20 cellular contexts compared by ENCODE assay signal in genomic region chr3:9201278-9201677, GRCh38. TPM values are rescaled to one million over a fixed set of nuclear protein-coding genes. Genes with fewer than 3 reads are reported as not detected.
DNase-seq lines count a peak whose midpoint lies in the region; ATAC-seq and TF ChIP-seq lines count a peak whose summit lies in the region.
"Had no signal": no experiment of that assay in that cellular context is flagged by ENCODE, and none has a peak within 500 bp of the region (broad histone marks: within the 10 kb centered on the region; RNA-seq: fewer than 3 reads in every experiment).

No MANE protein-coding gene starts in this region.

- peak overlapping the region; percentile 84 for H3K27ac Mint-ChIP-seq in neural crest cell (ENCODE audit: unreplicated experiment)
- H3K27ac Mint-ChIP-seq: activated CD8-positive, alpha-beta memory T cell treated with anti-CD3 and anti-CD28 coated beads, Interleukin-2, amount 10 ng/mL, durations not matched to agents 7 days and 5 days; T-helper 17 cell had no signal

- ATAC-seq in GM18519 (IDR thresholded peaks at IDR 0.05; ENCODE audit: low FRiP score, unreplicated experiment) (no peak), HG02981 (IDR thresholded peaks at IDR 0.05; ENCODE audit: unreplicated experiment) (no peak)
- ATAC-seq: activated CD8-positive, alpha-beta memory T cell treated with anti-CD3 and anti-CD28 coated beads, Interleukin-2, amount 10 ng/mL, durations not matched to agents 7 days and 5 days; body of pancreas; foreskin keratinocyte; HepG2; T-helper 17 cell had no signal

- no peaks in the 10 kb centered on the region for H3K36me3 Mint-ChIP-seq in neural crest cell (ENCODE audit: low read depth)
- H3K36me3 Mint-ChIP-seq: activated CD8-positive, alpha-beta memory T cell treated with anti-CD3 and anti-CD28 coated beads, Interleukin-2, amount 10 ng/mL, durations not matched to agents 7 days and 5 days had no signal

- no peaks in the 10 kb centered on the region for H3K9me3 Mint-ChIP-seq in neural crest cell

- H3K27me3 Mint-ChIP-seq in neural crest cell (ENCODE audit: low read depth), result no peaks in the 10 kb centered on the region
- H3K27me3 Mint-ChIP-seq: T-helper 17 cell had no signal

- peak; percentile 22 for DNase-seq in EH (ENCODE audit: low read depth)
- DNase-seq in NCI-H524 (lab: John Stamatoyannopoulos, UW), result peak; percentile 94 to 96
- peak; percentile 48 for DNase-seq in epidermal melanocyte (ENCODE audit: insufficient read length, low spot score)
- DNase-seq in neural crest cell (ENCODE audit: low read depth, low spot score), result no peak
- no peak for DNase-seq in GM19240 (ENCODE audit: insufficient read length, low spot score)
- no peak for DNase-seq in GM13977 (ENCODE audit: low spot score)
- DNase-seq: activated CD4-positive, CD25-positive, alpha-beta regulatory T cell; activated CD8-positive, alpha-beta memory T cell treated with anti-CD3 and anti-CD28 coated beads, Interleukin-2, amount 10 ng/mL, durations not matched to agents 7 days and 5 days; activated naive CD4-positive, alpha-beta T cell treated with Interleukin-2 at 50 U/mL for 16 hours; body of pancreas; DMS53; foreskin keratinocyte; left ventricle myocardium inferior; NCI-H1930; NK-92 treated with Interleukin-12 subunit alpha and Interleukin-12 subunit beta, amount 100 ng/mL, for 24 hours; T-helper 17 cell; thyroid gland had no signal

- peaks cover 100% of the 10 kb centered on the region for H3K4me1 Mint-ChIP-seq in neural crest cell
- H3K4me1 Mint-ChIP-seq: activated CD8-positive, alpha-beta memory T cell treated with anti-CD3 and anti-CD28 coated beads, Interleukin-2, amount 10 ng/mL, durations not matched to agents 7 days and 5 days; T-helper 17 cell had no signal

- TF ChIP-seq CTCF in neural crest cell (conservative IDR thresholded peaks at IDR 0.05), result no peak
- TF ChIP-seq CTCF in GM13977 (IDR thresholded peaks at IDR 0.05; ENCODE audit: extremely low read depth, insufficient read depth, missing control alignments), result no peak

- in situ Hi-C loops in GM13977 (cut with MboI; ENCODE audit: low pct_unique_long_range_greater_than_20kb, low sequenced_read_pairs, unreplicated experiment), result no loop called here

- H3K4me3 Mint-ChIP-seq in neural crest cell, result peak overlapping the region; percentile 79
- H3K4me3 Mint-ChIP-seq: activated CD8-positive, alpha-beta memory T cell treated with anti-CD3 and anti-CD28 coated beads, Interleukin-2, amount 10 ng/mL, durations not matched to agents 7 days and 5 days; T-helper 17 cell had no signal

RNA-seq across cellular contexts. Expression of gene SRGAP3, which starts 48.2 kb away (rescaled TPM):
- 58.4 and 60.5 TPM in 2 replicates for total RNA-seq in neural crest cell

Comparison
In these comparisons a context has a peak if more than half of its experiments do, and no peak if none do; other contexts are left out.
1. DNase-seq: peak in EH (single experiment), NCI-H524 (2 of 2) and epidermal melanocyte (single experiment); none in neural crest cell (single experiment), GM19240 (single experiment) and GM13977 (single experiment).